1 cellular context compared by ENCODE assay signal in the genomic region with DNA sequence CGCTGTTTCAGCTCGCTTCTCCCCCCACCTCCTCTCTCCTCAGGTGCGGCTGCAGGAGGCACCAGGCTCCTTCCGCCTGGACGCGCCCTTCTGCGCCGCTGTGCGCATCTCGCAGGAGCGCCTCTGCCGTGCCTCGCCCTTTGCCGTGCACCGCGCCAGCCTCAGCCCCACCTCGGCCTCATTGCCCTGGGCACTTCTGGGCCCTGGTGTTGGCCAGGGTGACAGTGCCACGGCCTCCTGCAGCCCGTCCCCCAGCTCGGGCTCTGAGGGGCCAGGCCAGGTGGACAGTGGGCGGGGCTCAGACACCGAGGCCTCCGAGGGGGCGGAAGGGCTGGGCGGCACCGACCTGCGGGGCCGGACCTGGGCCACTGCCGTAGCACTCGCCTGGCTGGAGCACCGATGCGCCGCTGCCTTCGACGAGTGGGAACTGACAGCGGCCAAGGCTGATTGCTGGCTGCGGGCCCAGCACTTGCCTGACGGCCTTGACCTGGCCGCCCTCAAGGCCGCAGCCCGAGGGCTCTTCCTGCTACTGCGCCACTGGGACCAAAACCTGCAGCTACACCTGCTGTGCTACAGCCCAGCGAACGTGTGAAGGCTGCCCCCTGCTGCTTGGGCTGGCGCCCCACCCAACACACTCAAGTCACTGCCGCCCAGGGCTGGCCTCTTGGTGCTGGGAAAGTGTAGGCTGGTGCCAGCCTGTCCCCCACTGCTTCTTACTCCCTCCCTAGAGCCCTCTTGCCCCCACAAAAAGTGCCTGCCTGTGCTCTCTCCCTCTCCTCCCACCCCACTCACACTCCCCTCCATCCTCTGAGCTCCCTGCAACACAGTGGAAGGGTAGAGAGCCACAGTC.
TF ChIP-seq lines count a peak whose summit lies in the region.

No MANE protein-coding gene starts in this region.

TF ChIP-seq in K562, 482 proteins besides CTCF, POLR2A, EP300 and RAD21 (continues in another document):
- TF ChIP-seq RB1 (IDR thresholded peaks at IDR 0.05; ENCODE audit: low read depth) (peak; percentile 66), POLR2AphosphoS2 (IDR thresholded peaks at IDR 0.05; ENCODE audit: low read length) (peak; percentile 92), BDP1 (IDR thresholded peaks at IDR 0.05; ENCODE audit: insufficient read depth, insufficient read length) (no peak), RBM15 (IDR thresholded peaks at IDR 0.05; ENCODE audit: insufficient read depth, low read length) (no peak), SLC30A9 (CRISPR knock-in tag; IDR thresholded peaks at IDR 0.05) (no peak), ZNF695 (CRISPR knock-in tag; IDR thresholded peaks at IDR 0.05) (no peak), HDAC2 (IDR thresholded peaks at IDR 0.05) (no peak), TBP (optimal IDR thresholded peaks at IDR 0.05; ENCODE audit: low read depth, low read length) (no peak), CBFA2T3 (IDR thresholded peaks at IDR 0.05) (0 out of 2 replicates have a peak, but pooled peaks have one; percentile 8), ZNF507 (tag; conservative IDR thresholded peaks at IDR 0.05) (no peak)
- TF ChIP-seq, protein P1, sequence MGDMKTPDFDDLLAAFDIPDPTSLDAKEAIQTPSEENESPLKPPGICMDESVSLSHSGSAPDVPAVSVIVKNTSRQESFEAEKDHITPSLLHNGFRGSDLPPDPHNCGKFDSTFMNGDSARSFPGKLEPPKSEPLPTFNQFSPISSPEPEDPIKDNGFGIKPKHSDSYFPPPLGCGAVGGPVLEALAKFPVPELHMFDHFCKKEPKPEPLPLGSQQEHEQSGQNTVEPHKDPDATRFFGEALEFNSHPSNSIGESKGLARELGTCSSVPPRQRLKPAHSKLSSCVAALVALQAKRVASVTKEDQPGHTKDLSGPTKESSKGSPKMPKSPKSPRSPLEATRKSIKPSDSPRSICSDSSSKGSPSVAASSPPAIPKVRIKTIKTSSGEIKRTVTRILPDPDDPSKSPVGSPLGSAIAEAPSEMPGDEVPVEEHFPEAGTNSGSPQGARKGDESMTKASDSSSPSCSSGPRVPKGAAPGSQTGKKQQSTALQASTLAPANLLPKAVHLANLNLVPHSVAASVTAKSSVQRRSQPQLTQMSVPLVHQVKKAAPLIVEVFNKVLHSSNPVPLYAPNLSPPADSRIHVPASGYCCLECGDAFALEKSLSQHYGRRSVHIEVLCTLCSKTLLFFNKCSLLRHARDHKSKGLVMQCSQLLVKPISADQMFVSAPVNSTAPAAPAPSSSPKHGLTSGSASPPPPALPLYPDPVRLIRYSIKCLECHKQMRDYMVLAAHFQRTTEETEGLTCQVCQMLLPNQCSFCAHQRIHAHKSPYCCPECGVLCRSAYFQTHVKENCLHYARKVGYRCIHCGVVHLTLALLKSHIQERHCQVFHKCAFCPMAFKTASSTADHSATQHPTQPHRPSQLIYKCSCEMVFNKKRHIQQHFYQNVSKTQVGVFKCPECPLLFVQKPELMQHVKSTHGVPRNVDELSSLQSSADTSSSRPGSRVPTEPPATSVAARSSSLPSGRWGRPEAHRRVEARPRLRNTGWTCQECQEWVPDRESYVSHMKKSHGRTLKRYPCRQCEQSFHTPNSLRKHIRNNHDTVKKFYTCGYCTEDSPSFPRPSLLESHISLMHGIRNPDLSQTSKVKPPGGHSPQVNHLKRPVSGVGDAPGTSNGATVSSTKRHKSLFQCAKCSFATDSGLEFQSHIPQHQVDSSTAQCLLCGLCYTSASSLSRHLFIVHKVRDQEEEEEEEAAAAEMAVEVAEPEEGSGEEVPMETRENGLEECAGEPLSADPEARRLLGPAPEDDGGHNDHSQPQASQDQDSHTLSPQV (IDR thresholded peaks at IDR 0.05), result no peak
- TF ChIP-seq, protein P2, sequence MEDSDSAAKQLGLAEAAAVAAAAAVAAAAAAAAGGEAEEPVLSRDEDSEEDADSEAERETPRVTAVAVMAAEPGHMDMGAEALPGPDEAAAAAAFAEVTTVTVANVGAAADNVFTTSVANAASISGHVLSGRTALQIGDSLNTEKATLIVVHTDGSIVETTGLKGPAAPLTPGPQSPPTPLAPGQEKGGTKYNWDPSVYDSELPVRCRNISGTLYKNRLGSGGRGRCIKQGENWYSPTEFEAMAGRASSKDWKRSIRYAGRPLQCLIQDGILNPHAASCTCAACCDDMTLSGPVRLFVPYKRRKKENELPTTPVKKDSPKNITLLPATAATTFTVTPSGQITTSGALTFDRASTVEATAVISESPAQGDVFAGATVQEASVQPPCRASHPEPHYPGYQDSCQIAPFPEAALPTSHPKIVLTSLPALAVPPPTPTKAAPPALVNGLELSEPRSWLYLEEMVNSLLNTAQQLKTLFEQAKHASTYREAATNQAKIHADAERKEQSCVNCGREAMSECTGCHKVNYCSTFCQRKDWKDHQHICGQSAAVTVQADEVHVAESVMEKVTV (CRISPR knock-in tag; IDR thresholded peaks at IDR 0.05), result 0 out of 2 replicates have a peak, but pooled peaks have one; percentile 10
- TF ChIP-seq, protein P3, sequence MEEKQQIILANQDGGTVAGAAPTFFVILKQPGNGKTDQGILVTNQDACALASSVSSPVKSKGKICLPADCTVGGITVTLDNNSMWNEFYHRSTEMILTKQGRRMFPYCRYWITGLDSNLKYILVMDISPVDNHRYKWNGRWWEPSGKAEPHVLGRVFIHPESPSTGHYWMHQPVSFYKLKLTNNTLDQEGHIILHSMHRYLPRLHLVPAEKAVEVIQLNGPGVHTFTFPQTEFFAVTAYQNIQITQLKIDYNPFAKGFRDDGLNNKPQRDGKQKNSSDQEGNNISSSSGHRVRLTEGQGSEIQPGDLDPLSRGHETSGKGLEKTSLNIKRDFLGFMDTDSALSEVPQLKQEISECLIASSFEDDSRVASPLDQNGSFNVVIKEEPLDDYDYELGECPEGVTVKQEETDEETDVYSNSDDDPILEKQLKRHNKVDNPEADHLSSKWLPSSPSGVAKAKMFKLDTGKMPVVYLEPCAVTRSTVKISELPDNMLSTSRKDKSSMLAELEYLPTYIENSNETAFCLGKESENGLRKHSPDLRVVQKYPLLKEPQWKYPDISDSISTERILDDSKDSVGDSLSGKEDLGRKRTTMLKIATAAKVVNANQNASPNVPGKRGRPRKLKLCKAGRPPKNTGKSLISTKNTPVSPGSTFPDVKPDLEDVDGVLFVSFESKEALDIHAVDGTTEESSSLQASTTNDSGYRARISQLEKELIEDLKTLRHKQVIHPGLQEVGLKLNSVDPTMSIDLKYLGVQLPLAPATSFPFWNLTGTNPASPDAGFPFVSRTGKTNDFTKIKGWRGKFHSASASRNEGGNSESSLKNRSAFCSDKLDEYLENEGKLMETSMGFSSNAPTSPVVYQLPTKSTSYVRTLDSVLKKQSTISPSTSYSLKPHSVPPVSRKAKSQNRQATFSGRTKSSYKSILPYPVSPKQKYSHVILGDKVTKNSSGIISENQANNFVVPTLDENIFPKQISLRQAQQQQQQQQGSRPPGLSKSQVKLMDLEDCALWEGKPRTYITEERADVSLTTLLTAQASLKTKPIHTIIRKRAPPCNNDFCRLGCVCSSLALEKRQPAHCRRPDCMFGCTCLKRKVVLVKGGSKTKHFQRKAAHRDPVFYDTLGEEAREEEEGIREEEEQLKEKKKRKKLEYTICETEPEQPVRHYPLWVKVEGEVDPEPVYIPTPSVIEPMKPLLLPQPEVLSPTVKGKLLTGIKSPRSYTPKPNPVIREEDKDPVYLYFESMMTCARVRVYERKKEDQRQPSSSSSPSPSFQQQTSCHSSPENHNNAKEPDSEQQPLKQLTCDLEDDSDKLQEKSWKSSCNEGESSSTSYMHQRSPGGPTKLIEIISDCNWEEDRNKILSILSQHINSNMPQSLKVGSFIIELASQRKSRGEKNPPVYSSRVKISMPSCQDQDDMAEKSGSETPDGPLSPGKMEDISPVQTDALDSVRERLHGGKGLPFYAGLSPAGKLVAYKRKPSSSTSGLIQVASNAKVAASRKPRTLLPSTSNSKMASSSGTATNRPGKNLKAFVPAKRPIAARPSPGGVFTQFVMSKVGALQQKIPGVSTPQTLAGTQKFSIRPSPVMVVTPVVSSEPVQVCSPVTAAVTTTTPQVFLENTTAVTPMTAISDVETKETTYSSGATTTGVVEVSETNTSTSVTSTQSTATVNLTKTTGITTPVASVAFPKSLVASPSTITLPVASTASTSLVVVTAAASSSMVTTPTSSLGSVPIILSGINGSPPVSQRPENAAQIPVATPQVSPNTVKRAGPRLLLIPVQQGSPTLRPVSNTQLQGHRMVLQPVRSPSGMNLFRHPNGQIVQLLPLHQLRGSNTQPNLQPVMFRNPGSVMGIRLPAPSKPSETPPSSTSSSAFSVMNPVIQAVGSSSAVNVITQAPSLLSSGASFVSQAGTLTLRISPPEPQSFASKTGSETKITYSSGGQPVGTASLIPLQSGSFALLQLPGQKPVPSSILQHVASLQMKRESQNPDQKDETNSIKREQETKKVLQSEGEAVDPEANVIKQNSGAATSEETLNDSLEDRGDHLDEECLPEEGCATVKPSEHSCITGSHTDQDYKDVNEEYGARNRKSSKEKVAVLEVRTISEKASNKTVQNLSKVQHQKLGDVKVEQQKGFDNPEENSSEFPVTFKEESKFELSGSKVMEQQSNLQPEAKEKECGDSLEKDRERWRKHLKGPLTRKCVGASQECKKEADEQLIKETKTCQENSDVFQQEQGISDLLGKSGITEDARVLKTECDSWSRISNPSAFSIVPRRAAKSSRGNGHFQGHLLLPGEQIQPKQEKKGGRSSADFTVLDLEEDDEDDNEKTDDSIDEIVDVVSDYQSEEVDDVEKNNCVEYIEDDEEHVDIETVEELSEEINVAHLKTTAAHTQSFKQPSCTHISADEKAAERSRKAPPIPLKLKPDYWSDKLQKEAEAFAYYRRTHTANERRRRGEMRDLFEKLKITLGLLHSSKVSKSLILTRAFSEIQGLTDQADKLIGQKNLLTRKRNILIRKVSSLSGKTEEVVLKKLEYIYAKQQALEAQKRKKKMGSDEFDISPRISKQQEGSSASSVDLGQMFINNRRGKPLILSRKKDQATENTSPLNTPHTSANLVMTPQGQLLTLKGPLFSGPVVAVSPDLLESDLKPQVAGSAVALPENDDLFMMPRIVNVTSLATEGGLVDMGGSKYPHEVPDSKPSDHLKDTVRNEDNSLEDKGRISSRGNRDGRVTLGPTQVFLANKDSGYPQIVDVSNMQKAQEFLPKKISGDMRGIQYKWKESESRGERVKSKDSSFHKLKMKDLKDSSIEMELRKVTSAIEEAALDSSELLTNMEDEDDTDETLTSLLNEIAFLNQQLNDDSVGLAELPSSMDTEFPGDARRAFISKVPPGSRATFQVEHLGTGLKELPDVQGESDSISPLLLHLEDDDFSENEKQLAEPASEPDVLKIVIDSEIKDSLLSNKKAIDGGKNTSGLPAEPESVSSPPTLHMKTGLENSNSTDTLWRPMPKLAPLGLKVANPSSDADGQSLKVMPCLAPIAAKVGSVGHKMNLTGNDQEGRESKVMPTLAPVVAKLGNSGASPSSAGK (IDR thresholded peaks at IDR 0.05), result no peak
- TF ChIP-seq, protein P4, sequence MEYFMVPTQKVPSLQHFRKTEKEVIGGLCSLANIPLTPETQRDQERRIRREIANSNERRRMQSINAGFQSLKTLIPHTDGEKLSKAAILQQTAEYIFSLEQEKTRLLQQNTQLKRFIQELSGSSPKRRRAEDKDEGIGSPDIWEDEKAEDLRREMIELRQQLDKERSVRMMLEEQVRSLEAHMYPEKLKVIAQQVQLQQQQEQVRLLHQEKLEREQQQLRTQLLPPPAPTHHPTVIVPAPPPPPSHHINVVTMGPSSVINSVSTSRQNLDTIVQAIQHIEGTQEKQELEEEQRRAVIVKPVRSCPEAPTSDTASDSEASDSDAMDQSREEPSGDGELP (CRISPR knock-in tag; IDR thresholded peaks at IDR 0.05; ENCODE audit: borderline replicate concordance), result peak; percentile 79
- TF ChIP-seq, protein P5, sequence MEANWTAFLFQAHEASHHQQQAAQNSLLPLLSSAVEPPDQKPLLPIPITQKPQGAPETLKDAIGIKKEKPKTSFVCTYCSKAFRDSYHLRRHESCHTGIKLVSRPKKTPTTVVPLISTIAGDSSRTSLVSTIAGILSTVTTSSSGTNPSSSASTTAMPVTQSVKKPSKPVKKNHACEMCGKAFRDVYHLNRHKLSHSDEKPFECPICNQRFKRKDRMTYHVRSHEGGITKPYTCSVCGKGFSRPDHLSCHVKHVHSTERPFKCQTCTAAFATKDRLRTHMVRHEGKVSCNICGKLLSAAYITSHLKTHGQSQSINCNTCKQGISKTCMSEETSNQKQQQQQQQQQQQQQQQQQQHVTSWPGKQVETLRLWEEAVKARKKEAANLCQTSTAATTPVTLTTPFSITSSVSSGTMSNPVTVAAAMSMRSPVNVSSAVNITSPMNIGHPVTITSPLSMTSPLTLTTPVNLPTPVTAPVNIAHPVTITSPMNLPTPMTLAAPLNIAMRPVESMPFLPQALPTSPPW (CRISPR knock-in tag; IDR thresholded peaks at IDR 0.05), result no peak
- TF ChIP-seq, protein P6, sequence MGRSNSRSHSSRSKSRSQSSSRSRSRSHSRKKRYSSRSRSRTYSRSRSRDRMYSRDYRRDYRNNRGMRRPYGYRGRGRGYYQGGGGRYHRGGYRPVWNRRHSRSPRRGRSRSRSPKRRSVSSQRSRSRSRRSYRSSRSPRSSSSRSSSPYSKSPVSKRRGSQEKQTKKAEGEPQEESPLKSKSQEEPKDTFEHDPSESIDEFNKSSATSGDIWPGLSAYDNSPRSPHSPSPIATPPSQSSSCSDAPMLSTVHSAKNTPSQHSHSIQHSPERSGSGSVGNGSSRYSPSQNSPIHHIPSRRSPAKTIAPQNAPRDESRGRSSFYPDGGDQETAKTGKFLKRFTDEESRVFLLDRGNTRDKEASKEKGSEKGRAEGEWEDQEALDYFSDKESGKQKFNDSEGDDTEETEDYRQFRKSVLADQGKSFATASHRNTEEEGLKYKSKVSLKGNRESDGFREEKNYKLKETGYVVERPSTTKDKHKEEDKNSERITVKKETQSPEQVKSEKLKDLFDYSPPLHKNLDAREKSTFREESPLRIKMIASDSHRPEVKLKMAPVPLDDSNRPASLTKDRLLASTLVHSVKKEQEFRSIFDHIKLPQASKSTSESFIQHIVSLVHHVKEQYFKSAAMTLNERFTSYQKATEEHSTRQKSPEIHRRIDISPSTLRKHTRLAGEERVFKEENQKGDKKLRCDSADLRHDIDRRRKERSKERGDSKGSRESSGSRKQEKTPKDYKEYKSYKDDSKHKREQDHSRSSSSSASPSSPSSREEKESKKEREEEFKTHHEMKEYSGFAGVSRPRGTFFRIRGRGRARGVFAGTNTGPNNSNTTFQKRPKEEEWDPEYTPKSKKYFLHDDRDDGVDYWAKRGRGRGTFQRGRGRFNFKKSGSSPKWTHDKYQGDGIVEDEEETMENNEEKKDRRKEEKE (IDR thresholded peaks at IDR 0.05; ENCODE audit: borderline replicate concordance in 1 of 2, control insufficient read depth in 1 of 2, low read depth in 2 of 2, low read length in 1 of 2), result no peak
- TF ChIP-seq, protein P7, sequence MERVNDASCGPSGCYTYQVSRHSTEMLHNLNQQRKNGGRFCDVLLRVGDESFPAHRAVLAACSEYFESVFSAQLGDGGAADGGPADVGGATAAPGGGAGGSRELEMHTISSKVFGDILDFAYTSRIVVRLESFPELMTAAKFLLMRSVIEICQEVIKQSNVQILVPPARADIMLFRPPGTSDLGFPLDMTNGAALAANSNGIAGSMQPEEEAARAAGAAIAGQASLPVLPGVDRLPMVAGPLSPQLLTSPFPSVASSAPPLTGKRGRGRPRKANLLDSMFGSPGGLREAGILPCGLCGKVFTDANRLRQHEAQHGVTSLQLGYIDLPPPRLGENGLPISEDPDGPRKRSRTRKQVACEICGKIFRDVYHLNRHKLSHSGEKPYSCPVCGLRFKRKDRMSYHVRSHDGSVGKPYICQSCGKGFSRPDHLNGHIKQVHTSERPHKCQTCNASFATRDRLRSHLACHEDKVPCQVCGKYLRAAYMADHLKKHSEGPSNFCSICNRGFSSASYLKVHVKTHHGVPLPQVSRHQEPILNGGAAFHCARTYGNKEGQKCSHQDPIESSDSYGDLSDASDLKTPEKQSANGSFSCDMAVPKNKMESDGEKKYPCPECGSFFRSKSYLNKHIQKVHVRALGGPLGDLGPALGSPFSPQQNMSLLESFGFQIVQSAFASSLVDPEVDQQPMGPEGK (CRISPR knock-in tag; IDR thresholded peaks at IDR 0.05; ENCODE audit: borderline replicate concordance), result no peak
